26 cellular contexts compared by ENCODE assay signal in genomic region chr18:10755855-10756254, GRCh38.
"Had no signal": no experiment of that assay in that cellular context is flagged by ENCODE, and none has a peak within 500 bp of the region (broad histone marks: within the 10 kb centered on the region; RNA-seq: fewer than 3 reads in every experiment).

No MANE protein-coding gene starts in this region.

- H3K36me3 ChIP-seq: colonic mucosa, esophagus muscularis mucosa, gastrocnemius medialis, gastroesophageal sphincter, heart left ventricle, heart right ventricle had no signal

- H3K27ac ChIP-seq: colonic mucosa, coronary artery, dorsolateral prefrontal cortex, epithelial cell of prostate, esophagus muscularis mucosa, esophagus squamous epithelium, foreskin keratinocyte, gastrocnemius medialis, gastroesophageal sphincter, heart left ventricle, heart right ventricle had no signal

- H3K4me1 ChIP-seq: colonic mucosa, esophagus muscularis mucosa, esophagus squamous epithelium, foreskin keratinocyte, gastrocnemius medialis, gastroesophageal sphincter, heart left ventricle, heart right ventricle had no signal

- H3K4me3 ChIP-seq: colonic mucosa, coronary artery, dorsolateral prefrontal cortex, esophagus muscularis mucosa, esophagus squamous epithelium, gastrocnemius medialis, gastroesophageal sphincter, heart left ventricle, heart right ventricle had no signal

- ATAC-seq: effector memory CD8-positive, alpha-beta T cell; foreskin keratinocyte; gastrocnemius medialis; gastroesophageal sphincter; heart left ventricle; heart right ventricle had no signal

- H3K27me3 ChIP-seq: colonic mucosa, esophagus squamous epithelium, foreskin keratinocyte, gastrocnemius medialis had no signal

- FAIRE-seq: colon, endometrium, endothelial cell of umbilical vein, frontal cortex had no signal

- DNase-seq: colonic mucosa; cortex of kidney; dorsolateral prefrontal cortex; effector CD4-positive, alpha-beta T cell; effector CD8-positive, alpha-beta T cell; effector memory CD4-positive, alpha-beta T cell; effector memory CD8-positive, alpha-beta T cell; endodermal cell; erythroblast; esophagus squamous epithelium; foreskin fibroblast; foreskin keratinocyte; foreskin melanocyte; gastrocnemius medialis; glutamatergic neuron; head of caudate nucleus; heart left ventricle; heart right ventricle had no signal

- H3K9me3 ChIP-seq: colonic mucosa, esophagus muscularis mucosa, esophagus squamous epithelium, gastrocnemius medialis, gastroesophageal sphincter, heart left ventricle, heart right ventricle had no signal
